In genomic region chr10:95525033-95525418, GRCh38 we compare ENCODE assay signal across 1 cellular context.
TF ChIP-seq lines count a peak whose summit lies in the region.

No MANE protein-coding gene starts in this region.

TF ChIP-seq in WTC11, 78 proteins besides CTCF, POLR2A, EP300 and RAD21 (continued from another document):
- TF ChIP-seq ERG (CRISPR knock-in tag; IDR thresholded peaks at IDR 0.05) = no peak
